Comparison of ENCODE assay signal across 1 cellular context in the genomic region with DNA sequence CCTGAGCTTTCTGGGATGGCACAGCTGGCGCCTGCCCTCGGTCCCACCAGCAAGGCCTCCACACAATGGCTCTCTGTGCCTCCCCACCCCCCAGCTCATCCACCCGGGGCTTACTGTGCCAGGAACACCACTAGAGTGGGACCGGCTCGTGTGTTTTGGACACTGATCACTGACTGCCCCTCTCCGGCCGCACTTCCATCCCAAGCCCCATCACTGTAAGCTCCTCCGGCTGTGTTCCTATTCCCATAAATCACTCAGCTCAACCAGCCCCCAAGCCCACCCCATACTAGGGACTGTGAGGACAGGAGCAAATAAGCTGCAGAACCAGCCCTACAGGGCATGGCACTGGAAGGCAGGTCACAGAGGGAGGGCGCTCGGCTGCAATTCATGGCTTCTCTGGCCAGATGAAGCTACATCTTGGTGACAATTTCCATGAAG.
TF ChIP-seq lines count a peak whose summit lies in the region.

No MANE protein-coding gene starts in this region.

TF ChIP-seq in H1, 55 proteins besides CTCF, POLR2A, EP300 and RAD21:
- TF ChIP-seq SAP30 (IDR thresholded peaks at IDR 0.05; ENCODE audit: insufficient read depth, insufficient replicate concordance, low read length) = no peak
- TF ChIP-seq TBP (IDR thresholded peaks at IDR 0.05; ENCODE audit: low read depth, low read length) = no peak
